9 cellular contexts compared by ENCODE assay signal in genomic region chr2:37523861-37524362, GRCh38.
DNase-seq lines count a peak whose midpoint lies in the region; ATAC-seq, FAIRE-seq and TF ChIP-seq lines count a peak whose summit lies in the region.
"Had no signal": no experiment of that assay in that cellular context is flagged by ENCODE, and none has a peak within 500 bp of the region (broad histone marks: within the 10 kb centered on the region; RNA-seq: fewer than 3 reads in every experiment).

No MANE protein-coding gene starts in this region.

- no peaks in the 10 kb centered on the region for H3K79me1 ChIP-seq in neuronal stem cell (ENCODE audit: low read depth, low read length)

- H2BK15ac ChIP-seq in neuronal stem cell (ENCODE audit: low read length), result no peak overlapping the region

- no peaks in the 10 kb centered on the region for H3K27me3 ChIP-seq in endothelial cell of umbilical vein (ENCODE audit: control insufficient read depth in 2 of 2, insufficient read depth in 2 of 2, low read length in 2 of 2)
- H3K27me3 ChIP-seq in neuronal stem cell (ENCODE audit: control insufficient read depth in 3 of 3, insufficient read depth in 3 of 3, low read depth in 1 of 3, low read length in 3 of 3), result no peaks in the 10 kb centered on the region

- H3K9ac ChIP-seq in endothelial cell of umbilical vein (replicated peaks; ENCODE audit: extremely low read depth, insufficient read depth, low read length), result no peak overlapping the region
- no peak overlapping the region for H3K9ac ChIP-seq in neuronal stem cell (ENCODE audit: low read depth, low read length, poor library complexity)

- no TSS peak for BruUV-seq in endothelial cell of umbilical vein (replicated peaks; lab: Mats Ljungman, UMichigan)

- H2BK12ac ChIP-seq in neuronal stem cell (ENCODE audit: low read length), result no peak overlapping the region

- H4K8ac ChIP-seq in neuronal stem cell (ENCODE audit: low read depth, low read length), result no peak overlapping the region

- peak overlapping the region; percentile 65 for H2AFZ ChIP-seq in endothelial cell of umbilical vein (ENCODE audit: low read depth, low read length)
- H2AFZ ChIP-seq in neuronal stem cell (ENCODE audit: low read length), result peak overlapping the region; percentile 50

- dilution Hi-C loops in endothelial cell of umbilical vein (cut with MboI; ENCODE audit: extremely low pct_ligation_motif_present, low sequenced_read_pairs), result no loop called here

- no peak overlapping the region for H2AK5ac ChIP-seq in neuronal stem cell (ENCODE audit: low read depth, low read length)

- no peak overlapping the region for H3K4ac ChIP-seq in neuronal stem cell (ENCODE audit: low read length)

- H2BK120ac ChIP-seq in neuronal stem cell (ENCODE audit: low read depth, low read length), result no peak overlapping the region

- H3K18ac ChIP-seq in neuronal stem cell (ENCODE audit: low read length), result no peak overlapping the region

- no peaks in the 10 kb centered on the region for H4K20me1 ChIP-seq in endothelial cell of umbilical vein (replicated peaks; ENCODE audit: control insufficient read depth, extremely low read depth, insufficient read depth, low read length)

- H3K9me3 ChIP-seq in endothelial cell of umbilical vein (replicated peaks; ENCODE audit: control insufficient read depth, insufficient read depth, low read length) (no peaks in the 10 kb centered on the region), neuronal stem cell (replicated peaks in 1 of 2; ENCODE audit: control insufficient read depth in 2 of 2, insufficient read depth in 1 of 2, low read depth in 1 of 2, low read length in 2 of 2) (no peaks in the 10 kb centered on the region)

- H3K27ac ChIP-seq in endothelial cell of umbilical vein (ENCODE audit: insufficient read depth, low read depth, low read length), result no peak overlapping the region
- no peak overlapping the region for H3K27ac ChIP-seq in neuronal stem cell (replicated peaks; ENCODE audit: low read length)

- no CpG with 5 or more reads among the region's 5 CpGs for WGBS in neuronal stem cell (ENCODE audit: extremely low coverage in 2 of 2, insufficient read length in 2 of 2, insufficient replicate concordance in 1 of 2), 2 donors

- no peaks in the 10 kb centered on the region for H3K9me1 ChIP-seq in endothelial cell of umbilical vein (replicated peaks; ENCODE audit: control insufficient read depth, extremely low read depth, insufficient read depth, low read length)

- H3K4me2 ChIP-seq in endothelial cell of umbilical vein (ENCODE audit: insufficient read depth, low read length) (no peak overlapping the region), neuronal stem cell (ENCODE audit: insufficient read depth, low read length, poor library complexity, severe bottlenecking) (no peak overlapping the region)

- no peak overlapping the region for H3K4me3 ChIP-seq in endothelial cell of umbilical vein (replicated peaks in 1 of 3; ENCODE audit: insufficient read depth in 1 of 3, low read depth in 1 of 3, low read length in 3 of 3)
- H3K4me3 ChIP-seq in neuronal stem cell (ENCODE audit: low read length in 2 of 2), result no peak overlapping the region

- FAIRE-seq in endothelial cell of umbilical vein (lab: Jason Lieb, UNC), result no peak

- no peak overlapping the region for H4K91ac ChIP-seq in neuronal stem cell (ENCODE audit: low read depth, low read length, poor library complexity)

- TF ChIP-seq CTCF in AG09319 (IDR thresholded peaks at IDR 0.05; ENCODE audit: low read depth, low read length) (no peak), endothelial cell of umbilical vein (IDR thresholded peaks at IDR 0.05; ENCODE audit: extremely low read depth in 1 of 2, insufficient read depth in 1 of 2, low read depth in 1 of 2, low read length in 2 of 2) (no peak)

- H3K4me1 ChIP-seq in endothelial cell of umbilical vein (ENCODE audit: control insufficient read depth, extremely low read depth, insufficient read depth, low read length), result no peaks in the 10 kb centered on the region
- no peaks in the 10 kb centered on the region for H3K4me1 ChIP-seq in neuronal stem cell (ENCODE audit: control insufficient read depth in 2 of 2, insufficient read depth in 1 of 2, low read depth in 1 of 2, low read length in 2 of 2)

- TF ChIP-seq POLR2A in endothelial cell of umbilical vein (IDR thresholded peaks at IDR 0.05; ENCODE audit: low read depth, low read length), result no peak

- DNase-seq in AG09319 (ENCODE audit: extremely low read depth, low read depth), result peak; percentile 78
- peak; percentile 37 for DNase-seq in NCI-H226
- DNase-seq in endothelial cell of umbilical vein (ENCODE audit: low read depth, low spot score), result peak; percentile 34
- no peak for DNase-seq in neuronal stem cell (ENCODE audit: low spot score)
- DNase-seq in NK-92 treated with Interleukin-12 subunit alpha and Interleukin-12 subunit beta, amount 100 ng/mL, for 24 hours (lab: John Stamatoyannopoulos, UW), result no peak
- no peak for DNase-seq in HK-2 (ENCODE audit: unreplicated experiment)
- DNase-seq: activated CD4-positive, alpha-beta T cell treated with anti-CD3 and anti-CD28 coated beads for 1 hour had no signal

- intact Hi-C loops in endothelial cell of umbilical vein (cut with micrococcal nuclease), result no loop called here

- H3K36me3 ChIP-seq in endothelial cell of umbilical vein (ENCODE audit: control insufficient read depth in 2 of 2, extremely low read depth in 1 of 2, insufficient read depth in 2 of 2, low read length in 2 of 2) (no peaks in the 10 kb centered on the region), neuronal stem cell (replicated peaks in 1 of 2; ENCODE audit: control insufficient read depth in 2 of 2, insufficient read depth in 2 of 2, low read length in 2 of 2) (no peaks in the 10 kb centered on the region)

- POLR2A ChIA-PET in endothelial cell of umbilical vein (lab: Charles Lee), result no interaction called here

- CTCF ChIA-PET in endothelial cell of umbilical vein (lab: Charles Lee), result interaction anchor here (0.8 to 3.5 kb wide), 6 partner anchors 8 to 286 kb away, joined by 3 to 17 read pairs (median 5); no protein-coding TSS in a partner anchor

- no peaks in the 10 kb centered on the region for H3K79me2 ChIP-seq in endothelial cell of umbilical vein (ENCODE audit: control insufficient read depth, insufficient read depth, low read length)

- no peak overlapping the region for H3K23ac ChIP-seq in neuronal stem cell (ENCODE audit: low read depth, low read length, poor library complexity)

- ATAC-seq in HG02852 (IDR thresholded peaks at IDR 0.05; ENCODE audit: unreplicated experiment) (no peak), GM21447 (IDR thresholded peaks at IDR 0.05; ENCODE audit: unreplicated experiment) (no peak)

- no peak overlapping the region for H2BK5ac ChIP-seq in neuronal stem cell (ENCODE audit: low read length)

- H3K14ac ChIP-seq in neuronal stem cell (ENCODE audit: low read length), result no peak overlapping the region

TF ChIP-seq in endothelial cell of umbilical vein, 7 proteins besides CTCF, POLR2A, EP300 and RAD21:
- TF ChIP-seq POLR2AphosphoS5 (IDR thresholded peaks at IDR 0.05; ENCODE audit: insufficient read depth, low read depth, low read length), result no peak
- TF ChIP-seq EZH2 (IDR thresholded peaks at IDR 0.05; ENCODE audit: borderline replicate concordance, low read depth, low read length, severe bottlenecking), result no peak
- TF ChIP-seq FOS (IDR thresholded peaks at IDR 0.05; ENCODE audit: borderline replicate concordance, insufficient read depth, low read length), result no peak
- TF ChIP-seq JUN (IDR thresholded peaks at IDR 0.05; ENCODE audit: borderline replicate concordance, insufficient read depth, insufficient read length, low read depth), result no peak
- TF ChIP-seq, protein P1, sequence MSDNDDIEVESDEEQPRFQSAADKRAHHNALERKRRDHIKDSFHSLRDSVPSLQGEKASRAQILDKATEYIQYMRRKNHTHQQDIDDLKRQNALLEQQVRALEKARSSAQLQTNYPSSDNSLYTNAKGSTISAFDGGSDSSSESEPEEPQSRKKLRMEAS (IDR thresholded peaks at IDR 0.05; ENCODE audit: insufficient read depth, insufficient read length), result no peak
- no peak for TF ChIP-seq GATA2 (IDR thresholded peaks at IDR 0.05; ENCODE audit: insufficient read depth, insufficient read length, low read depth, low read length)
- no peak for TF ChIP-seq MYC (IDR thresholded peaks at IDR 0.05; ENCODE audit: low read depth, low read length)

Comparison
In these comparisons a context has a peak if more than half of its experiments do, and no peak if none do; other contexts are left out.
1. DNase-seq: peak in AG09319 (single experiment), NCI-H226 (single experiment) and endothelial cell of umbilical vein (single experiment); none in neuronal stem cell (single experiment), NK-92 treated with Interleukin-12 subunit alpha and Interleukin-12 subunit beta, amount 100 ng/mL, for 24 hours (single experiment) and HK-2 (single experiment).